1 cellular context compared by ENCODE assay signal in the genomic region with DNA sequence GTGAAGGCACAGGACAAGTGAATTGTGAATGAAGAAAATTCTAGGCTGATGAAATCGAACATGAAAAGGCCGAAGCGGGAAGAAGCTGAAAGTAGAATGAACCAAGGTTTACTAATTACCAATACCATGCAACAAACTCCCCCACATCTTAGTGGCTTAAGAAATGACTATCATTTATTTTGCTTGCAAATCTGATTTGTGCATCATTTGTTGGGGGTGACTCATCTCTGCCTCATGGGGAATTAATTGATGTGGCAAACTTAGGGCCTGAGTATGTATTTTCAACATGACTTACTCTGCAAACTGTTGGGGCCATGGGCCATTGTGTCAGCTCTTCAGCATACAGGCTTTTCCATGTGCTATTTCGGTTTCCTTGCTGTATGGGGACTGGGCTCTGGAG.
TF ChIP-seq lines count a peak whose summit lies in the region.

No MANE protein-coding gene starts in this region.

TF ChIP-seq in GM23338, 12 proteins besides CTCF, POLR2A, EP300 and RAD21 (continued from another document):
- TF ChIP-seq, protein P1, sequence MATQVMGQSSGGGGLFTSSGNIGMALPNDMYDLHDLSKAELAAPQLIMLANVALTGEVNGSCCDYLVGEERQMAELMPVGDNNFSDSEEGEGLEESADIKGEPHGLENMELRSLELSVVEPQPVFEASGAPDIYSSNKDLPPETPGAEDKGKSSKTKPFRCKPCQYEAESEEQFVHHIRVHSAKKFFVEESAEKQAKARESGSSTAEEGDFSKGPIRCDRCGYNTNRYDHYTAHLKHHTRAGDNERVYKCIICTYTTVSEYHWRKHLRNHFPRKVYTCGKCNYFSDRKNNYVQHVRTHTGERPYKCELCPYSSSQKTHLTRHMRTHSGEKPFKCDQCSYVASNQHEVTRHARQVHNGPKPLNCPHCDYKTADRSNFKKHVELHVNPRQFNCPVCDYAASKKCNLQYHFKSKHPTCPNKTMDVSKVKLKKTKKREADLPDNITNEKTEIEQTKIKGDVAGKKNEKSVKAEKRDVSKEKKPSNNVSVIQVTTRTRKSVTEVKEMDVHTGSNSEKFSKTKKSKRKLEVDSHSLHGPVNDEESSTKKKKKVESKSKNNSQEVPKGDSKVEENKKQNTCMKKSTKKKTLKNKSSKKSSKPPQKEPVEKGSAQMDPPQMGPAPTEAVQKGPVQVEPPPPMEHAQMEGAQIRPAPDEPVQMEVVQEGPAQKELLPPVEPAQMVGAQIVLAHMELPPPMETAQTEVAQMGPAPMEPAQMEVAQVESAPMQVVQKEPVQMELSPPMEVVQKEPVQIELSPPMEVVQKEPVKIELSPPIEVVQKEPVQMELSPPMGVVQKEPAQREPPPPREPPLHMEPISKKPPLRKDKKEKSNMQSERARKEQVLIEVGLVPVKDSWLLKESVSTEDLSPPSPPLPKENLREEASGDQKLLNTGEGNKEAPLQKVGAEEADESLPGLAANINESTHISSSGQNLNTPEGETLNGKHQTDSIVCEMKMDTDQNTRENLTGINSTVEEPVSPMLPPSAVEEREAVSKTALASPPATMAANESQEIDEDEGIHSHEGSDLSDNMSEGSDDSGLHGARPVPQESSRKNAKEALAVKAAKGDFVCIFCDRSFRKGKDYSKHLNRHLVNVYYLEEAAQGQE (IDR thresholded peaks at IDR 0.05; ENCODE audit: unreplicated experiment): no peak
- no peak for TF ChIP-seq EZH2phosphoT487 (IDR thresholded peaks at IDR 0.05; ENCODE audit: unreplicated experiment)
- TF ChIP-seq JUNB (IDR thresholded peaks at IDR 0.05; ENCODE audit: unreplicated experiment): no peak
- TF ChIP-seq, protein P2, sequence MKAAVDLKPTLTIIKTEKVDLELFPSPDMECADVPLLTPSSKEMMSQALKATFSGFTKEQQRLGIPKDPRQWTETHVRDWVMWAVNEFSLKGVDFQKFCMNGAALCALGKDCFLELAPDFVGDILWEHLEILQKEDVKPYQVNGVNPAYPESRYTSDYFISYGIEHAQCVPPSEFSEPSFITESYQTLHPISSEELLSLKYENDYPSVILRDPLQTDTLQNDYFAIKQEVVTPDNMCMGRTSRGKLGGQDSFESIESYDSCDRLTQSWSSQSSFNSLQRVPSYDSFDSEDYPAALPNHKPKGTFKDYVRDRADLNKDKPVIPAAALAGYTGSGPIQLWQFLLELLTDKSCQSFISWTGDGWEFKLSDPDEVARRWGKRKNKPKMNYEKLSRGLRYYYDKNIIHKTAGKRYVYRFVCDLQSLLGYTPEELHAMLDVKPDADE (IDR thresholded peaks at IDR 0.05): no peak
- no peak for TF ChIP-seq POLR2AphosphoS5 (IDR thresholded peaks at IDR 0.05; ENCODE audit: low read depth)
- TF ChIP-seq ZNF331 (CRISPR knock-in tag; IDR thresholded peaks at IDR 0.05; ENCODE audit: low read depth): no peak
